ENCODE assay signal across 8 cellular contexts in genomic region chr20:2006452-2007381, GRCh38. TPM values are rescaled to one million over a fixed set of nuclear protein-coding genes. Genes with fewer than 3 reads are reported as not detected.
DNase-seq lines count a peak whose midpoint lies in the region; ATAC-seq and TF ChIP-seq lines count a peak whose summit lies in the region.

No MANE protein-coding gene starts in this region.

- TF ChIP-seq CTCF in heart right ventricle (IDR thresholded peaks at IDR 0.05), result peak; percentile 42 to 89 (median 62)

- no peaks in the 10 kb centered on the region for H3K9me3 Mint-ChIP-seq in activated T-cell treated with anti-CD3 and anti-CD28 coated beads, Interleukin-2, amount 50 U/mL, for 4 hours

- H3K4me3 ChIP-seq in heart right ventricle, result no peak overlapping the region

- H3K27ac ChIP-seq in heart right ventricle, result no peak overlapping the region

- DNase-seq in heart right ventricle, result peak in 1 of 2 donors; percentile 8
- DNase-seq in Right ventricle myocardium superior, result no peak
- DNase-seq in NCI-H1092 (lab: John Stamatoyannopoulos, UW), result peak; percentile 12
- peak; percentile 7 for DNase-seq in activated T-cell treated with anti-CD3 and anti-CD28 coated beads, Interleukin-2, amount 50 U/mL, for 4 hours
- peak; percentile 79 for DNase-seq in iPS-NIHi7 (ENCODE audit: extremely low spot score)
- peak; percentile 2 to 3 for DNase-seq in stimulated activated CD8-positive, alpha-beta memory T cell treated with anti-CD3 and anti-CD28 coated beads, Interleukin-2, amount 100 ng/mL, for 48 hours (ENCODE audit: low read depth in 2 of 2)

- H3K4me1 Mint-ChIP-seq in activated T-cell treated with anti-CD3 and anti-CD28 coated beads, Interleukin-2, amount 50 U/mL, for 4 hours (ENCODE audit: low read depth), result no peaks in the 10 kb centered on the region

- H3K36me3 Mint-ChIP-seq in activated T-cell treated with anti-CD3 and anti-CD28 coated beads, Interleukin-2, amount 50 U/mL, for 4 hours (ENCODE audit: insufficient read depth), result no peaks in the 10 kb centered on the region

- intact Hi-C loops in heart right ventricle (cut with DNase I), result no loop called here
- intact Hi-C loops in Right ventricle myocardium superior (cut with DNase I), result no loop called here

- no peak overlapping the region for H3K4me3 Mint-ChIP-seq in activated T-cell treated with anti-CD3 and anti-CD28 coated beads, Interleukin-2, amount 50 U/mL, for 4 hours

- H3K4me1 ChIP-seq in heart right ventricle, result no peaks in the 10 kb centered on the region

- H3K27me3 Mint-ChIP-seq in activated T-cell treated with anti-CD3 and anti-CD28 coated beads, Interleukin-2, amount 50 U/mL, for 4 hours (ENCODE audit: low read depth), result peaks cover 26% of the 10 kb centered on the region

- ATAC-seq in heart right ventricle, result no peak
- ATAC-seq in Right ventricle myocardium superior (ENCODE audit: poor library complexity), result no peak
- ATAC-seq in activated T-cell treated with anti-CD3 and anti-CD28 coated beads, Interleukin-2, amount 50 U/mL, for 4 hours, result no peak
- ATAC-seq in GM19452 (IDR thresholded peaks at IDR 0.05; ENCODE audit: unreplicated experiment), result no peak
- ATAC-seq in HG03039 (IDR thresholded peaks at IDR 0.05; ENCODE audit: unreplicated experiment), result no peak

- peaks cover 0 to 67% (median 50%) of the 10 kb centered on the region in 7 donors for H3K27me3 ChIP-seq in heart right ventricle

- no peaks in the 10 kb centered on the region for H3K36me3 ChIP-seq in heart right ventricle

- H3K9me3 ChIP-seq in heart right ventricle, result no peaks in the 10 kb centered on the region

- 18% methylated on average over 20 of the region's 20 CpGs for WGBS in heart right ventricle, 2 donors

RNA-seq across cellular contexts. Expression of gene PDYN, which starts 12.9 kb away (rescaled TPM):
- total RNA-seq in heart right ventricle (not detected), Right ventricle myocardium superior (not detected)
- polyA plus RNA-seq in heart right ventricle, result not detected
- not detected for total RNA-seq in activated T-cell treated with anti-CD3 and anti-CD28 coated beads, Interleukin-2, amount 50 U/mL, for 4 hours
